In the genomic region with DNA sequence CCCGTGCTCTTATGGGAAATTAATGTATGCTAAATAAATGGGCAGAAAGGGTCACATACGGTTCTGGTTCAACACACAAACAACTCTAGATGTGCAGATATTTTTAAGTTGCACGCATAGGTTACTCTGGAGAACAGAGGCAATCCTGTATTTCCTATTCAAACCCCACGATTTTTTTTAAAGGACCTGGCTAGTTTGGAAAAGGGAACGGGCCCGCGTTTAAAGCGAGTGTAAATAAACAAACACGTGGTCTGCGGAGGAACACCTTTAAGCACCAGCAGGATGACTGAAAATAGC, we compare ENCODE assay signal across 8 cellular contexts. TPM values are rescaled to one million over a fixed set of nuclear protein-coding genes. Genes with fewer than 3 reads are reported as not detected.
DNase-seq lines count a peak whose midpoint lies in the region; ATAC-seq and TF ChIP-seq lines count a peak whose summit lies in the region.

No MANE protein-coding gene starts in this region.

- H3K4me1 Mint-ChIP-seq in T-helper 1 cell treated with Interleukin-12 subunit alpha and Interleukin-12 subunit beta and Interleukin-4 antibody, amounts not matched to agents 30 μg/mL and 1 μg/mL, for 36 hours (ENCODE audit: low read depth), result peaks cover 29% of the 10 kb centered on the region
- H3K4me1 Mint-ChIP-seq in activated B cell treated with CpG ODN at 0.5 μM for 24 hours, result peaks cover 39% of the 10 kb centered on the region

- no peak for TF ChIP-seq CTCF in activated B cell treated with CpG ODN at 0.5 μM for 24 hours (IDR thresholded peaks at IDR 0.05)

- peak overlapping the region; percentile 93 for H3K27ac Mint-ChIP-seq in T-helper 1 cell treated with Interleukin-12 subunit alpha and Interleukin-12 subunit beta and Interleukin-4 antibody, amounts not matched to agents 30 μg/mL and 1 μg/mL, for 36 hours
- peak overlapping the region; percentile 92 for H3K27ac Mint-ChIP-seq in activated B cell treated with CpG ODN at 0.5 μM for 24 hours

- DNase-seq in T-helper 1 cell (no peak), activated B cell treated with CpG ODN at 0.5 μM for 24 hours (no peak), DMS79 treated with DMSO at 0.1 percent for 48 hours (lab: John Stamatoyannopoulos, UW) (no peak), superior temporal gyrus (ENCODE audit: extremely low spot score) (no peak)

- CTCF ChIA-PET in activated B cell treated with CpG ODN at 0.5 μM for 24 hours (lab: Charles Lee), result no interaction called here

- H3K36me3 Mint-ChIP-seq in T-helper 1 cell treated with Interleukin-12 subunit alpha and Interleukin-12 subunit beta and Interleukin-4 antibody, amounts not matched to agents 30 μg/mL and 1 μg/mL, for 36 hours (ENCODE audit: low read depth), result peaks cover 26% of the 10 kb centered on the region
- peaks cover 50% of the 10 kb centered on the region for H3K36me3 Mint-ChIP-seq in activated B cell treated with CpG ODN at 0.5 μM for 24 hours (ENCODE audit: low read depth)

- no peaks in the 10 kb centered on the region for H3K27me3 ChIP-seq in stomach smooth muscle (ENCODE audit: control insufficient read depth in 1 of 2, insufficient read depth in 2 of 2, low read length in 2 of 2)

- no peaks in the 10 kb centered on the region for H3K9me3 Mint-ChIP-seq in T-helper 1 cell treated with Interleukin-12 subunit alpha and Interleukin-12 subunit beta and Interleukin-4 antibody, amounts not matched to agents 30 μg/mL and 1 μg/mL, for 36 hours
- H3K9me3 Mint-ChIP-seq in activated B cell treated with CpG ODN at 0.5 μM for 24 hours, result peaks cover 2% of the 10 kb centered on the region

- intact Hi-C loops in activated B cell treated with CpG ODN at 0.5 μM for 24 hours (cut with micrococcal nuclease), result loop anchor here (1.0 to 10.0 kb wide), 7 partner anchors 364 to 1902 kb away; a partner anchor contains a TSS

- H3K27ac ChIP-seq in stomach smooth muscle (ENCODE audit: low read length), result peak overlapping the region; percentile 76

- peak overlapping the region; percentile 92 for H3K4me3 ChIP-seq in iPS-18c (ENCODE audit: insufficient read depth, low read depth, low read length)
- peak overlapping the region; percentile 94 to 98 for H3K4me3 ChIP-seq in stomach smooth muscle (ENCODE audit: low read length in 2 of 2)

- POLR2A ChIA-PET in activated B cell treated with CpG ODN at 0.5 μM for 24 hours (lab: Charles Lee), result interaction anchor here (0.6 to 2.6 kb wide), 2 partner anchors 41 to 752 kb away, joined by 4 to 13 read pairs; a partner anchor contains a TSS

- ATAC-seq in HG03103 (IDR thresholded peaks at IDR 0.05; ENCODE audit: low read depth, unreplicated experiment) (peak; percentile 8), activated B cell treated with CpG ODN at 0.5 μM for 24 hours (ENCODE audit: low read depth) (no peak)

- H3K9me3 ChIP-seq in iPS-18c (ENCODE audit: control insufficient read depth, insufficient read depth, low read length) (no peaks in the 10 kb centered on the region), stomach smooth muscle (ENCODE audit: control insufficient read depth in 2 of 2, low read length in 2 of 2) (no peaks in the 10 kb centered on the region)

- H3K9ac ChIP-seq in stomach smooth muscle (ENCODE audit: low read length in 2 of 2), result peak overlapping the region; percentile 94 to 98

- H3K27me3 Mint-ChIP-seq in T-helper 1 cell treated with Interleukin-12 subunit alpha and Interleukin-12 subunit beta and Interleukin-4 antibody, amounts not matched to agents 30 μg/mL and 1 μg/mL, for 36 hours (ENCODE audit: low read depth), result no peaks in the 10 kb centered on the region
- no peaks in the 10 kb centered on the region for H3K27me3 Mint-ChIP-seq in activated B cell treated with CpG ODN at 0.5 μM for 24 hours

- H3K4me1 ChIP-seq in stomach smooth muscle (ENCODE audit: control insufficient read depth, insufficient read depth, low read length), result no peaks in the 10 kb centered on the region

- peak overlapping the region; percentile 91 for H3K4me3 Mint-ChIP-seq in T-helper 1 cell treated with Interleukin-12 subunit alpha and Interleukin-12 subunit beta and Interleukin-4 antibody, amounts not matched to agents 30 μg/mL and 1 μg/mL, for 36 hours
- H3K4me3 Mint-ChIP-seq in activated B cell treated with CpG ODN at 0.5 μM for 24 hours, result peak overlapping the region; percentile 93

- H3K36me3 ChIP-seq in stomach smooth muscle (ENCODE audit: control insufficient read depth in 2 of 2, insufficient read depth in 2 of 2, low read length in 2 of 2), result peaks cover 14 to 18% of the 10 kb centered on the region in 2 donors

RNA-seq across cellular contexts. Expression of a gene that starts 0.6 kb away (rescaled TPM):
- total RNA-seq in activated B cell treated with CpG ODN at 0.5 μM for 24 hours, result 39.7 and 40.1 TPM in 2 replicates

RNA-seq across cellular contexts. Expression of a gene that starts 0.7 kb away (rescaled TPM):
- total RNA-seq in activated B cell treated with CpG ODN at 0.5 μM for 24 hours, result 39.5 and 46.5 TPM in 2 replicates

RNA-seq across cellular contexts. Expression of a gene that starts 19.2 kb away (rescaled TPM):
- total RNA-seq in activated B cell treated with CpG ODN at 0.5 μM for 24 hours, result not detected in 2 replicates

RNA-seq across cellular contexts. Expression of a gene that starts 50.6 kb away (rescaled TPM):
- total RNA-seq in activated B cell treated with CpG ODN at 0.5 μM for 24 hours, result 3.4 and 4.1 TPM in 2 replicates
